ENCODE assay signal across 21 cellular contexts in the genomic region with DNA sequence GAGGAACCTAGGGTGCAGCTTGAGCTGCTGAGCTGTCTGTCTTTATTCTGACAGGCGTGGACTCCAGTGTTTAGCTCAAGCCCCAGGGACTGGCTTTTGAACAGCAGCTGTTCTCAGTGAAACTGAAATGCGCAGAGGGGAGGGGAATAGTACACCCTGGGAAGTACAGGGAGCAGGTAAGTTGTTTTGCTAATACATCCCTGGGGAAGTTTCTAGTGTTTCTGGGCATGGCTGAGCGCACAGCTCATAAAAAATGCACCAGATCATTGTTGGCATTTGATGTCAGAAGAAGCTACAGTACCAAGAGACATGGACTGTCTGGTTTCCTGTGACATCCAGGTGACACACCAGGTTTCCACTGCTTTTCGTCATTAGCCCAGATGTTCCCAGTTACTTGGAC.
DNase-seq lines count a peak whose midpoint lies in the region; TF ChIP-seq lines count a peak whose summit lies in the region.
"Had no signal": no experiment of that assay in that cellular context is flagged by ENCODE, and none has a peak within 500 bp of the region (broad histone marks: within the 10 kb centered on the region; RNA-seq: fewer than 3 reads in every experiment).

No MANE protein-coding gene starts in this region.

- peaks cover 8 to 12% of the 10 kb centered on the region in 2 experiments for H3K4me1 ChIP-seq in trophoblast cell (ENCODE audit: control insufficient read depth in 1 of 2, insufficient read depth in 2 of 2, low read length in 2 of 2)
- H3K4me1 ChIP-seq: foreskin keratinocyte, spleen had no signal

- DNase-seq in ELF-1 (ENCODE audit: low read depth, low spot score) = peak; percentile 32
- peak; percentile 74 for DNase-seq in NCI-H2107 (lab: John Stamatoyannopoulos, UW)
- peak; percentile 7 for DNase-seq in WERI-Rb-1
- DNase-seq in trophoblast cell = no peak
- no peak for DNase-seq in cerebellum (ENCODE audit: low spot score)
- no peak for DNase-seq in A172 (ENCODE audit: low spot score)
- no peak for DNase-seq in DMS114 treated with DMSO at 0.1 percent for 48 hours (lab: John Stamatoyannopoulos, UW; ENCODE audit: unreplicated experiment)
- DNase-seq: activated B cell treated with CpG ODN at 0.5 μM for 24 hours; activated CD4-positive, alpha-beta T cell treated with anti-CD3 and anti-CD28 coated beads, Interleukin-2, amount 50 U/mL, for 48 hours; activated CD8-positive, alpha-beta memory T cell treated with anti-CD3 and anti-CD28 coated beads, Interleukin-2, amount 50 U/mL, for 48 hours; activated naive CD8-positive, alpha-beta T cell treated with anti-CD3 and anti-CD28 coated beads for 36 hours; CD4-positive, alpha-beta T cell; effector CD8-positive, alpha-beta T cell; foreskin keratinocyte; Karpas-422; mucosa of descending colon; MV-4-11; spleen; stimulated activated CD4-positive, alpha-beta T cell treated with anti-CD3 and anti-CD28 coated beads, Interleukin-4, amount 100 ng/mL, for 1 hour; stimulated activated naive CD8-positive, alpha-beta T cell treated with anti-CD3 and anti-CD28 coated beads, Interleukin-15, Interleukin-2, amounts not matched to agents 100 U/mL and 50 U/mL, for 24 hours had no signal

- H3K9me3 ChIP-seq in WERI-Rb-1 (ENCODE audit: severe bottlenecking) (no peaks in the 10 kb centered on the region), trophoblast cell (ENCODE audit: insufficient read depth, low read depth, low read length) (no peaks in the 10 kb centered on the region)
- H3K9me3 ChIP-seq: mucosa of descending colon had no signal

- H2AFZ ChIP-seq in trophoblast cell (ENCODE audit: insufficient read depth, low read length, poor library complexity) = no peak overlapping the region

- no peak overlapping the region for H3K23ac ChIP-seq in trophoblast cell (ENCODE audit: low read length)

- H2AK5ac ChIP-seq in trophoblast cell (ENCODE audit: low read length) = no peak overlapping the region

- H2BK120ac ChIP-seq in trophoblast cell (ENCODE audit: insufficient read depth, low read length, poor library complexity) = no peak overlapping the region

- no peak overlapping the region for H4K91ac ChIP-seq in trophoblast cell (ENCODE audit: low read depth, low read length)

- H2BK5ac ChIP-seq in trophoblast cell (ENCODE audit: low read depth, low read length, poor library complexity) = no peak overlapping the region

- WGBS in trophoblast cell (ENCODE audit: extremely low coverage, insufficient coverage, insufficient read length) = no CpG with 5 or more reads among the region's 4 CpGs

- no peak overlapping the region for H3K4me2 ChIP-seq in trophoblast cell (ENCODE audit: low read length)

- H3K27me3 ChIP-seq in WERI-Rb-1 (ENCODE audit: insufficient read depth, low read depth, severe bottlenecking) = no peaks in the 10 kb centered on the region
- no peaks in the 10 kb centered on the region for H3K27me3 ChIP-seq in trophoblast cell (ENCODE audit: insufficient read depth, low read length)
- H3K27me3 ChIP-seq: foreskin keratinocyte, spleen had no signal

- H3K14ac ChIP-seq in trophoblast cell (ENCODE audit: low read length) = no peak overlapping the region

- H3K36me3 ChIP-seq in WERI-Rb-1 (no peaks in the 10 kb centered on the region), trophoblast cell (ENCODE audit: control insufficient read depth in 1 of 2, insufficient read depth in 2 of 2, low read length in 2 of 2) (no peaks in the 10 kb centered on the region)
- H3K36me3 ChIP-seq: spleen had no signal

- H3K18ac ChIP-seq in trophoblast cell (ENCODE audit: low read length) = no peak overlapping the region

- no peak overlapping the region for H3K4ac ChIP-seq in trophoblast cell (ENCODE audit: low read depth, low read length)

- no peak overlapping the region for H4K12ac ChIP-seq in trophoblast cell (ENCODE audit: low read depth, low read length)

- no peak overlapping the region for H4K8ac ChIP-seq in trophoblast cell (ENCODE audit: low read depth, low read length)

- peaks cover 2% of the 10 kb centered on the region for H3K79me1 ChIP-seq in trophoblast cell (ENCODE audit: low read length)

- H3K9ac ChIP-seq in trophoblast cell (ENCODE audit: low read length) = no peak overlapping the region

- TF ChIP-seq CTCF in WERI-Rb-1 (IDR thresholded peaks at IDR 0.05; ENCODE audit: low read depth, low read length) = no peak

- H2BK12ac ChIP-seq in trophoblast cell (ENCODE audit: low read length) = peak overlapping the region; percentile 77

- H3K27ac ChIP-seq in WERI-Rb-1 = no peak overlapping the region
- no peak overlapping the region for H3K27ac ChIP-seq in trophoblast cell (ENCODE audit: low read depth, low read length)
- H3K27ac ChIP-seq: foreskin keratinocyte, SK-N-MC, spleen had no signal

- H3K4me3 ChIP-seq in WERI-Rb-1 (ENCODE audit: low read depth, low read length) (no peak overlapping the region), trophoblast cell (ENCODE audit: low read depth, low read length) (no peak overlapping the region)
- H3K4me3 ChIP-seq: mucosa of descending colon, SK-N-MC, spleen had no signal

- no peaks in the 10 kb centered on the region for H3K79me2 ChIP-seq in trophoblast cell (ENCODE audit: control insufficient read depth, insufficient read depth, low read length, poor library complexity)

Comparison
In these comparisons a context has a peak if more than half of its experiments do, and no peak if none do; other contexts are left out.
1. DNase-seq: peak in ELF-1 (single experiment), NCI-H2107 (single experiment) and WERI-Rb-1 (single experiment); none in trophoblast cell (0 of 2), cerebellum (single experiment), A172 (single experiment) and DMS114 treated with DMSO at 0.1 percent for 48 hours (single experiment).